13 cellular contexts compared by ENCODE assay signal in genomic region chr6:88899569-88900316, GRCh38.
DNase-seq lines count a peak whose midpoint lies in the region; ATAC-seq, FAIRE-seq and TF ChIP-seq lines count a peak whose summit lies in the region.
"Had no signal": no experiment of that assay in that cellular context is flagged by ENCODE, and none has a peak within 500 bp of the region (broad histone marks: within the 10 kb centered on the region; RNA-seq: fewer than 3 reads in every experiment).

No MANE protein-coding gene starts in this region.

- H2AFZ ChIP-seq in HepG2 (ENCODE audit: low read length) (no peak overlapping the region), OCI-LY3 (ENCODE audit: low read depth, low read length) (no peak overlapping the region), endothelial cell of umbilical vein (ENCODE audit: low read depth, low read length) (no peak overlapping the region)

- H3K4me1 ChIP-seq in HepG2 (ENCODE audit: insufficient read depth, low read length) (no peaks in the 10 kb centered on the region), right lobe of liver (no peaks in the 10 kb centered on the region), OCI-LY3 (ENCODE audit: low read length) (no peaks in the 10 kb centered on the region), endothelial cell of umbilical vein (ENCODE audit: control insufficient read depth, extremely low read depth, insufficient read depth, low read length) (no peaks in the 10 kb centered on the region)

- H3K36me3 ChIP-seq in HepG2 (replicated peaks in 1 of 2; ENCODE audit: control insufficient read depth in 1 of 2, insufficient read depth in 2 of 2, low read length in 2 of 2) (peaks cover 4 to 21% of the 10 kb centered on the region in 2 experiments; a peak in 4 of 5 replicates), right lobe of liver (no peaks in the 10 kb centered on the region), OCI-LY3 (replicated peaks; ENCODE audit: low read depth, low read length) (no peaks in the 10 kb centered on the region), endothelial cell of umbilical vein (ENCODE audit: control insufficient read depth in 2 of 2, extremely low read depth in 1 of 2, insufficient read depth in 2 of 2, low read length in 2 of 2) (peaks cover 0 to 3% of the 10 kb centered on the region in 2 experiments)

- H3K79me2 ChIP-seq in HepG2 (ENCODE audit: insufficient read depth, low read length) (no peaks in the 10 kb centered on the region), OCI-LY3 (ENCODE audit: low read length) (no peaks in the 10 kb centered on the region), endothelial cell of umbilical vein (ENCODE audit: control insufficient read depth, insufficient read depth, low read length) (no peaks in the 10 kb centered on the region)

- no peaks in the 10 kb centered on the region for H3K9me3 Mint-ChIP-seq in stimulated activated naive B cell treated with anti-CD40 and anti-IgM and Interleukin-4, amounts not matched to agents 10 μg/mL and 1 μg/mL and 100 μg/mL, for 72 hours
- H3K9me3 Mint-ChIP-seq: activated T-cell treated with anti-CD3 and anti-CD28 coated beads, Interleukin-2, amount 50 U/mL, for 72 hours had no signal

- BruUV-seq in HepG2 (replicated peaks; lab: Mats Ljungman, UMichigan) (no TSS peak), endothelial cell of umbilical vein (replicated peaks; lab: Mats Ljungman, UMichigan) (no TSS peak)

- TF ChIP-seq EP300 in HepG2 (IDR thresholded peaks at IDR 0.05; ENCODE audit: low read depth in 2 of 2, low read length in 2 of 2) (no peak), HepG2 (CRISPR knock-in tag; IDR thresholded peaks at IDR 0.05; ENCODE audit: borderline replicate concordance) (no peak)

- H3K9ac ChIP-seq in HepG2 (ENCODE audit: insufficient read depth, low read depth, low read length) (no peak overlapping the region), OCI-LY3 (ENCODE audit: low read length) (no peak overlapping the region), endothelial cell of umbilical vein (replicated peaks; ENCODE audit: extremely low read depth, insufficient read depth, low read length) (no peak overlapping the region)

- intact Hi-C loops in HepG2 (cut with micrococcal nuclease; ENCODE audit: unreplicated experiment) = no loop called here
- intact Hi-C loops in right lobe of liver (cut with DNase I) = no loop called here
- intact Hi-C loops in endothelial cell of umbilical vein (cut with micrococcal nuclease) = no loop called here

- no peaks in the 10 kb centered on the region for H3K27me3 ChIP-seq in HepG2 (ENCODE audit: control insufficient read depth in 1 of 2, insufficient read depth in 2 of 2, low read length in 2 of 2)
- H3K27me3 ChIP-seq in right lobe of liver = no peaks in the 10 kb centered on the region
- no peaks in the 10 kb centered on the region for H3K27me3 ChIP-seq in OCI-LY3 (ENCODE audit: low read depth, low read length)
- H3K27me3 ChIP-seq in endothelial cell of umbilical vein (ENCODE audit: control insufficient read depth in 2 of 2, insufficient read depth in 2 of 2, low read length in 2 of 2) = no peaks in the 10 kb centered on the region

- in situ Hi-C loops in HepG2 (cut with HindIII; ENCODE audit: extremely low pct_ligation_motif_present, low pct_unique_long_range_greater_than_20kb) = no loop called here

- peak; percentile 63 for ATAC-seq in HepG2
- ATAC-seq in right lobe of liver = no peak
- no peak for ATAC-seq in stimulated activated naive B cell treated with anti-CD40 and anti-IgM and Interleukin-4, amounts not matched to agents 10 μg/mL and 1 μg/mL and 100 μg/mL, for 72 hours (replicated peaks)
- no peak for ATAC-seq in HG03521 (IDR thresholded peaks at IDR 0.05; ENCODE audit: unreplicated experiment)
- no peak for ATAC-seq in HG02981 (IDR thresholded peaks at IDR 0.05; ENCODE audit: unreplicated experiment)
- ATAC-seq in HG02763 (IDR thresholded peaks at IDR 0.05; ENCODE audit: unreplicated experiment) = no peak
- ATAC-seq: activated T-cell treated with anti-CD3 and anti-CD28 coated beads, Interleukin-2, amount 50 U/mL, for 72 hours; esophagus mucosa had no signal

- dilution Hi-C loops in endothelial cell of umbilical vein (cut with MboI; ENCODE audit: extremely low pct_ligation_motif_present, low sequenced_read_pairs) = no loop called here

- CTCF ChIA-PET in HepG2 (lab: Yijun Ruan, JAX; ENCODE audit: low intra/inter-chr PET ratio, low total read pairs) (no interaction called here), endothelial cell of umbilical vein (lab: Charles Lee) (interaction anchor here (0.9 to 3.5 kb wide), 4 partner anchors 10 to 54 kb away, joined by 3 to 19 read pairs (median 9); no protein-coding TSS in a partner anchor)

- TF ChIP-seq RAD21 in HepG2 (CRISPR knock-in tag; IDR thresholded peaks at IDR 0.05) = no peak

- H3K27ac Mint-ChIP-seq in stimulated activated naive B cell treated with anti-CD40 and anti-IgM and Interleukin-4, amounts not matched to agents 10 μg/mL and 1 μg/mL and 100 μg/mL, for 72 hours = no peak overlapping the region
- H3K27ac Mint-ChIP-seq: activated T-cell treated with anti-CD3 and anti-CD28 coated beads, Interleukin-2, amount 50 U/mL, for 72 hours; B cell had no signal

- H3K4me2 ChIP-seq in HepG2 (ENCODE audit: low read depth, low read length) (no peak overlapping the region), OCI-LY3 (ENCODE audit: low read length) (no peak overlapping the region), endothelial cell of umbilical vein (ENCODE audit: insufficient read depth, low read length) (no peak overlapping the region)

- H3K9me3 ChIP-seq in HepG2 (ENCODE audit: low read length) (no peaks in the 10 kb centered on the region), right lobe of liver (no peaks in the 10 kb centered on the region), OCI-LY3 (ENCODE audit: insufficient read depth, low read length) (no peaks in the 10 kb centered on the region), endothelial cell of umbilical vein (replicated peaks; ENCODE audit: control insufficient read depth, insufficient read depth, low read length) (no peaks in the 10 kb centered on the region)

- FAIRE-seq in HepG2 (lab: Jason Lieb, UNC) (no peak), endothelial cell of umbilical vein (lab: Jason Lieb, UNC) (peak; percentile 62)

- no peak overlapping the region for H3K4me3 Mint-ChIP-seq in stimulated activated naive B cell treated with anti-CD40 and anti-IgM and Interleukin-4, amounts not matched to agents 10 μg/mL and 1 μg/mL and 100 μg/mL, for 72 hours
- H3K4me3 Mint-ChIP-seq: activated T-cell treated with anti-CD3 and anti-CD28 coated beads, Interleukin-2, amount 50 U/mL, for 72 hours; B cell had no signal

- TF ChIP-seq CTCF in HepG2 (CRISPR knock-in tag; IDR thresholded peaks at IDR 0.05) (no peak), right lobe of liver (IDR thresholded peaks at IDR 0.05) (no peak), OCI-LY3 (IDR thresholded peaks at IDR 0.05; ENCODE audit: low read depth, low read length) (peak; percentile 17; the same call in 1 of the 2 replicates), endothelial cell of umbilical vein (IDR thresholded peaks at IDR 0.05; ENCODE audit: extremely low read depth in 1 of 2, insufficient read depth in 1 of 2, low read depth in 1 of 2, low read length in 2 of 2) (peak in 1 of 2 donors; percentile 12)

- H4K20me1 ChIP-seq in HepG2 (ENCODE audit: insufficient read depth, low read length) (no peaks in the 10 kb centered on the region), OCI-LY3 (ENCODE audit: insufficient read depth, low read length) (no peaks in the 10 kb centered on the region), endothelial cell of umbilical vein (replicated peaks; ENCODE audit: control insufficient read depth, extremely low read depth, insufficient read depth, low read length) (no peaks in the 10 kb centered on the region)

- WGBS in HepG2 (ENCODE audit: low lambda C conversion rate) = 96% methylated on average over 2 of the region's 2 CpGs
- 92% methylated on average over 2 of the region's 2 CpGs for WGBS in right lobe of liver (ENCODE audit: insufficient coverage, low coverage, low lambda C conversion rate, missing lambda C conversion rate)

- POLR2A ChIA-PET in HepG2 (lab: Yijun Ruan, JAX) (no interaction called here), endothelial cell of umbilical vein (lab: Charles Lee) (no interaction called here)

- H3K27ac ChIP-seq in HepG2 (ENCODE audit: extremely low read length, insufficient read depth, low read length) (no peak overlapping the region), right lobe of liver (no peak overlapping the region), OCI-LY3 (ENCODE audit: low read length) (no peak overlapping the region), endothelial cell of umbilical vein (ENCODE audit: insufficient read depth, low read depth, low read length) (no peak overlapping the region)

- no peaks in the 10 kb centered on the region for H3K9me1 ChIP-seq in endothelial cell of umbilical vein (replicated peaks; ENCODE audit: control insufficient read depth, extremely low read depth, insufficient read depth, low read length)

- peaks cover 20 to 33% of the 10 kb centered on the region in 2 donors for H3K36me3 Mint-ChIP-seq in stimulated activated naive B cell treated with anti-CD40 and anti-IgM and Interleukin-4, amounts not matched to agents 10 μg/mL and 1 μg/mL and 100 μg/mL, for 72 hours

- DNase-seq in HepG2 (ENCODE audit: low spot score) = peak; percentile 4
- DNase-seq in right lobe of liver = no peak
- DNase-seq in endothelial cell of umbilical vein (ENCODE audit: low read depth, low spot score) = no peak
- no peak for DNase-seq in stimulated activated naive B cell treated with anti-CD40 and anti-IgM and Interleukin-4, amounts not matched to agents 10 μg/mL and 1 μg/mL and 100 μg/mL, for 72 hours
- DNase-seq: activated T-cell treated with anti-CD3 and anti-CD28 coated beads, Interleukin-2, amount 50 U/mL, for 72 hours; NCI-H2171; SHP77 treated with DMSO at 0.1 percent for 48 hours had no signal

- H3K4me1 Mint-ChIP-seq in stimulated activated naive B cell treated with anti-CD40 and anti-IgM and Interleukin-4, amounts not matched to agents 10 μg/mL and 1 μg/mL and 100 μg/mL, for 72 hours = no peaks in the 10 kb centered on the region
- H3K4me1 Mint-ChIP-seq: B cell had no signal

- no peaks in the 10 kb centered on the region for H3K27me3 Mint-ChIP-seq in stimulated activated naive B cell treated with anti-CD40 and anti-IgM and Interleukin-4, amounts not matched to agents 10 μg/mL and 1 μg/mL and 100 μg/mL, for 72 hours
- H3K27me3 Mint-ChIP-seq: B cell had no signal

- H3K4me3 ChIP-seq in HepG2 (replicated peaks in 1 of 3; ENCODE audit: insufficient read depth in 1 of 3, low read depth in 2 of 3, low read length in 3 of 3) (no peak overlapping the region), right lobe of liver (no peak overlapping the region), OCI-LY3 (ENCODE audit: low read length) (no peak overlapping the region), endothelial cell of umbilical vein (replicated peaks in 1 of 3; ENCODE audit: insufficient read depth in 1 of 3, low read depth in 1 of 3, low read length in 3 of 3) (no peak overlapping the region)

- TF ChIP-seq POLR2A in HepG2 (IDR thresholded peaks at IDR 0.05; ENCODE audit: insufficient read depth in 1 of 2, low read depth in 2 of 2, low read length in 2 of 2) (no peak), right lobe of liver (IDR thresholded peaks at IDR 0.05) (no peak), endothelial cell of umbilical vein (IDR thresholded peaks at IDR 0.05; ENCODE audit: low read depth, low read length) (no peak)

TF ChIP-seq in endothelial cell of umbilical vein, 7 proteins besides CTCF, POLR2A, EP300 and RAD21 (continues in another document):
- TF ChIP-seq FOS (IDR thresholded peaks at IDR 0.05; ENCODE audit: borderline replicate concordance, insufficient read depth, low read length) = no peak
